ENCODE assay signal across 17 cellular contexts in genomic region chr1:155537193-155537592, GRCh38. TPM values are rescaled to one million over a fixed set of nuclear protein-coding genes. Genes with fewer than 3 reads are reported as not detected.
A peak's percentile ranks its signal among the peaks of the same experiment; 100 is the strongest.
DNase-seq lines count a peak whose midpoint lies in the region; ATAC-seq and TF ChIP-seq lines count a peak whose summit lies in the region.
"Had no signal": no experiment of that assay in that cellular context is flagged by ENCODE, and none has a peak within 500 bp of the region (broad histone marks: within the 10 kb centered on the region; RNA-seq: fewer than 3 reads in every experiment).

No MANE protein-coding gene starts in this region.

- in situ Hi-C loops in brain microvascular endothelial cell (cut with HindIII; ENCODE audit: low pct_ligation_motif_present, low sequenced_read_pairs) = no loop called here

- peak overlapping the region; percentile 6; the same call in 1 of the 2 replicates for H3K4me2 ChIP-seq in DOHH2 (ENCODE audit: low read length)

- no peaks in the 10 kb centered on the region for H3K9me3 ChIP-seq in DOHH2 (ENCODE audit: control insufficient read depth, insufficient read depth, low read length)
- H3K9me3 ChIP-seq: gastroesophageal sphincter, Peyer's patch, uterus had no signal

- peaks cover 17% of the 10 kb centered on the region for H3K36me3 Mint-ChIP-seq in activated CD4-positive, alpha-beta T cell treated with anti-CD3 and anti-CD28 coated beads, Interleukin-2, amount 10 ng/mL, durations not matched to agents 24 days and 14 days (ENCODE audit: low read depth)
- peaks cover 20% of the 10 kb centered on the region for H3K36me3 Mint-ChIP-seq in activated T-helper 1 cell treated with anti-CD3 and anti-CD28 coated beads, Interleukin-12 subunit alpha, Interleukin-12 subunit beta, Interleukin-2, Interleukin-4 antibody, amounts not matched to agents 30 ng/mL and 10 ng/mL and 1 ng/mL, durations not matched to agents 14 hours and 24 hours and 36 hours (ENCODE audit: low read depth)
- H3K36me3 Mint-ChIP-seq in naive B cell = peaks cover 0 to 4% of the 10 kb centered on the region in 2 donors

- peak overlapping the region; percentile 94 for H3K27ac Mint-ChIP-seq in activated CD4-positive, alpha-beta T cell treated with anti-CD3 and anti-CD28 coated beads, Interleukin-2, amount 10 ng/mL, durations not matched to agents 24 days and 14 days
- peak overlapping the region; percentile 95 for H3K27ac Mint-ChIP-seq in activated T-helper 1 cell treated with anti-CD3 and anti-CD28 coated beads, Interleukin-12 subunit alpha, Interleukin-12 subunit beta, Interleukin-2, Interleukin-4 antibody, amounts not matched to agents 30 ng/mL and 10 ng/mL and 1 ng/mL, durations not matched to agents 14 hours and 24 hours and 36 hours
- peak overlapping the region; percentile 53 to 95 (median 88) for H3K27ac Mint-ChIP-seq in naive B cell

- H3K79me2 ChIP-seq in DOHH2 (ENCODE audit: control insufficient read depth, low read length) = peaks cover 97% of the 10 kb centered on the region

- no peak for DNase-seq in activated CD4-positive, alpha-beta T cell treated with anti-CD3 and anti-CD28 coated beads, Interleukin-2, amount 10 ng/mL, durations not matched to agents 24 days and 14 days
- DNase-seq in activated CD4-positive, alpha-beta T cell treated with anti-CD3 and anti-CD28 coated beads for 1 hour = no peak
- no peak for DNase-seq in activated T-helper 1 cell treated with anti-CD3 and anti-CD28 coated beads, Interleukin-12 subunit alpha, Interleukin-12 subunit beta, Interleukin-2, Interleukin-4 antibody, amounts not matched to agents 30 ng/mL and 10 ng/mL and 1 ng/mL, durations not matched to agents 14 hours and 24 hours and 36 hours (ENCODE audit: low spot score)
- DNase-seq in naive B cell (no peak), brain microvascular endothelial cell (no peak), middle frontal gyrus (ENCODE audit: extremely low spot score, low spot score) (no peak)
- DNase-seq: aorta, KBM-7, NCI-H1105, NCI-H2171 treated with DMSO at 0.1 percent for 48 hours, Peyer's patch, uterus had no signal

- H3K9me2 ChIP-seq in DOHH2 (replicated peaks; ENCODE audit: control insufficient read depth, low read length) = no peaks in the 10 kb centered on the region

- peaks cover 37% of the 10 kb centered on the region for H3K4me1 ChIP-seq in DOHH2 (ENCODE audit: control insufficient read depth, low read length)
- H3K4me1 ChIP-seq: uterus had no signal

- no peaks in the 10 kb centered on the region for H3K36me3 ChIP-seq in DOHH2 (ENCODE audit: control insufficient read depth, low read length)
- H3K36me3 ChIP-seq in brain microvascular endothelial cell (replicated peaks) = no peaks in the 10 kb centered on the region
- H3K36me3 ChIP-seq: gastroesophageal sphincter, Peyer's patch, uterus had no signal

- TF ChIP-seq CTCF in DOHH2 (IDR thresholded peaks at IDR 0.05; ENCODE audit: low read depth, low read length, poor library complexity, severe bottlenecking) = no peak
- no peak for TF ChIP-seq CTCF in brain microvascular endothelial cell (IDR thresholded peaks at IDR 0.05; ENCODE audit: low read depth, low read length, missing control alignments)

- ATAC-seq in naive B cell (ENCODE audit: low read depth in 2 of 2) (no peak), GM18520 (IDR thresholded peaks at IDR 0.05; ENCODE audit: unreplicated experiment) (no peak)
- ATAC-seq: gastroesophageal sphincter had no signal

- intact Hi-C loops in activated CD4-positive, alpha-beta T cell treated with anti-CD3 and anti-CD28 coated beads, Interleukin-2, amount 10 ng/mL, durations not matched to agents 24 days and 14 days (cut with micrococcal nuclease) = loop anchor here (2.0 kb wide), 1 partner anchor 70 kb away; no protein-coding TSS in a partner anchor
- intact Hi-C loops in activated T-helper 1 cell treated with anti-CD3 and anti-CD28 coated beads, Interleukin-12 subunit alpha, Interleukin-12 subunit beta, Interleukin-2, Interleukin-4 antibody, amounts not matched to agents 30 ng/mL and 10 ng/mL and 1 ng/mL, durations not matched to agents 14 hours and 24 hours and 36 hours (cut with micrococcal nuclease) = loop anchor here (2.0 kb wide), 1 partner anchor 72 kb away; no protein-coding TSS in a partner anchor

- H4K20me1 ChIP-seq in DOHH2 (ENCODE audit: control insufficient read depth, insufficient read depth, low read depth, low read length) = 0 out of 2 replicates have a peak, but pooled peaks cover 2% of the 10 kb centered on the region

- H3K27me3 Mint-ChIP-seq in activated CD4-positive, alpha-beta T cell treated with anti-CD3 and anti-CD28 coated beads, Interleukin-2, amount 10 ng/mL, durations not matched to agents 24 days and 14 days = no peaks in the 10 kb centered on the region
- no peaks in the 10 kb centered on the region for H3K27me3 Mint-ChIP-seq in activated T-helper 1 cell treated with anti-CD3 and anti-CD28 coated beads, Interleukin-12 subunit alpha, Interleukin-12 subunit beta, Interleukin-2, Interleukin-4 antibody, amounts not matched to agents 30 ng/mL and 10 ng/mL and 1 ng/mL, durations not matched to agents 14 hours and 24 hours and 36 hours (ENCODE audit: insufficient read depth)
- H3K27me3 Mint-ChIP-seq in naive B cell = no peaks in the 10 kb centered on the region

- no peak overlapping the region for H3K27ac ChIP-seq in DOHH2 (ENCODE audit: low read depth, low read length)
- no peak overlapping the region for H3K27ac ChIP-seq in brain microvascular endothelial cell
- H3K27ac ChIP-seq: C4-2B, gastroesophageal sphincter, uterus, VCaP had no signal

- H3K4me3 ChIP-seq in DOHH2 (ENCODE audit: low read length) (no peak overlapping the region), brain microvascular endothelial cell (ENCODE audit: low read depth, low read length) (no peak overlapping the region)
- H3K4me3 ChIP-seq: gastroesophageal sphincter, Peyer's patch, uterus had no signal

- no peaks in the 10 kb centered on the region for H3K9me3 Mint-ChIP-seq in activated CD4-positive, alpha-beta T cell treated with anti-CD3 and anti-CD28 coated beads, Interleukin-2, amount 10 ng/mL, durations not matched to agents 24 days and 14 days
- H3K9me3 Mint-ChIP-seq in activated T-helper 1 cell treated with anti-CD3 and anti-CD28 coated beads, Interleukin-12 subunit alpha, Interleukin-12 subunit beta, Interleukin-2, Interleukin-4 antibody, amounts not matched to agents 30 ng/mL and 10 ng/mL and 1 ng/mL, durations not matched to agents 14 hours and 24 hours and 36 hours = no peaks in the 10 kb centered on the region
- peaks cover 0 to 2% (median 0%) of the 10 kb centered on the region in 7 donors for H3K9me3 Mint-ChIP-seq in naive B cell

- peaks cover 10% of the 10 kb centered on the region for H3F3A ChIP-seq in DOHH2 (ENCODE audit: control insufficient read depth, insufficient read depth)

- H3K4me3 Mint-ChIP-seq in activated CD4-positive, alpha-beta T cell treated with anti-CD3 and anti-CD28 coated beads, Interleukin-2, amount 10 ng/mL, durations not matched to agents 24 days and 14 days = no peak overlapping the region
- H3K4me3 Mint-ChIP-seq in activated T-helper 1 cell treated with anti-CD3 and anti-CD28 coated beads, Interleukin-12 subunit alpha, Interleukin-12 subunit beta, Interleukin-2, Interleukin-4 antibody, amounts not matched to agents 30 ng/mL and 10 ng/mL and 1 ng/mL, durations not matched to agents 14 hours and 24 hours and 36 hours = no peak overlapping the region
- H3K4me3 Mint-ChIP-seq in naive B cell = peak overlapping the region in 1 of 8 donors; percentile 71

- H3K4me1 Mint-ChIP-seq in activated CD4-positive, alpha-beta T cell treated with anti-CD3 and anti-CD28 coated beads, Interleukin-2, amount 10 ng/mL, durations not matched to agents 24 days and 14 days = peaks cover 51% of the 10 kb centered on the region
- peaks cover 70% of the 10 kb centered on the region for H3K4me1 Mint-ChIP-seq in activated T-helper 1 cell treated with anti-CD3 and anti-CD28 coated beads, Interleukin-12 subunit alpha, Interleukin-12 subunit beta, Interleukin-2, Interleukin-4 antibody, amounts not matched to agents 30 ng/mL and 10 ng/mL and 1 ng/mL, durations not matched to agents 14 hours and 24 hours and 36 hours (ENCODE audit: low read depth)
- peaks cover 54 to 69% (median 68%) of the 10 kb centered on the region in 3 donors for H3K4me1 Mint-ChIP-seq in naive B cell

- H3K27me3 ChIP-seq in DOHH2 (ENCODE audit: control insufficient read depth, low read length) (no peaks in the 10 kb centered on the region), brain microvascular endothelial cell (replicated peaks) (no peaks in the 10 kb centered on the region)
- H3K27me3 ChIP-seq: gastroesophageal sphincter, Peyer's patch, uterus had no signal

RNA-seq across cellular contexts. Expression of gene ASH1L, which starts 25.4 kb away (rescaled TPM):
- 38.9 and 44.7 TPM in 2 replicates for total RNA-seq in activated CD4-positive, alpha-beta T cell treated with anti-CD3 and anti-CD28 coated beads, Interleukin-2, amount 10 ng/mL, durations not matched to agents 24 days and 14 days
- total RNA-seq in activated T-helper 1 cell treated with anti-CD3 and anti-CD28 coated beads, Interleukin-12 subunit alpha, Interleukin-12 subunit beta, Interleukin-2, Interleukin-4 antibody, amounts not matched to agents 30 ng/mL and 10 ng/mL and 1 ng/mL, durations not matched to agents 14 hours and 24 hours and 36 hours = 44.0 and 45.4 TPM in 2 replicates
- 10 to 100 TPM in 5 of 6 donors, 1 to 10 TPM in 1; 6.4 to 51.8 (median 23.4) TPM for polyA plus RNA-seq in naive B cell (ENCODE audit: low read depth in 6 of 6)
